ENCODE assay signal across 11 cellular contexts in the genomic region with DNA sequence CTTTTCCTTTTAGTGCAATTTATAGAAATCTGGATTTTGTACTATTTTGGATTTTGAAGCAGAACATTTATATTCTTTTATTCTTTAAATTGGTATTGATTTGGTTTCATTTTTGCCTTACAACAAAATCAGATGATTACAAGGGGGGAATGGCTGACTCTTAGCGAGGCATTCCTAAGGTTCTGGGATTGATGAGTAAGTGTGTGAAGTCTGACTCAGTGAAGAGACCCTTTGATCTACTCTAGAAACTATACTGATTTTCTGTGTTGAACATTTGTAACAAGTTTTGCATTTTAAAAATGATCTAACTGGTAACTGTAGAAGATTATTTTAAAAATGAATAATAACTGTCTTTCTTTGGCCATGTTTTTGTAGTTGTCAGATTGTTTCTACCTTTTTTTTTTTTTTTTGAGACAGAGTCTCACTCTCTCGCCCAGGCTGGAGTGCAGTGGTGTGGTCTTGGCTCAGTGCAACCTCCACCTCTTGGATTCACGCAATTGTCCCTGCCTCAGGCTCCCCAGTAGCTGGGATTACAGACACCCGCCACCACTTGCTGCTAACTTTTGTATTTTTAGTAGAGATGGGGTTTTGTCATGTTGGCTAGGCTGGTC. TPM values are rescaled to one million over a fixed set of nuclear protein-coding genes. Genes with fewer than 3 reads are reported as not detected.
A peak's percentile ranks its signal among the peaks of the same experiment; 100 is the strongest.
DNase-seq lines count a peak whose midpoint lies in the region; ATAC-seq and TF ChIP-seq lines count a peak whose summit lies in the region.
"Had no signal": no experiment of that assay in that cellular context is flagged by ENCODE, and none has a peak within 500 bp of the region (broad histone marks: within the 10 kb centered on the region; RNA-seq: fewer than 3 reads in every experiment).

No MANE protein-coding gene starts in this region.

- H3K27ac Mint-ChIP-seq in endodermal cell: no peak overlapping the region
- H3K27ac Mint-ChIP-seq: H9 had no signal

- ATAC-seq in foreskin keratinocyte (peak; percentile 85), GM19328 (IDR thresholded peaks at IDR 0.05; ENCODE audit: unreplicated experiment) (no peak), HG02852 (IDR thresholded peaks at IDR 0.05; ENCODE audit: unreplicated experiment) (no peak)

- H3K27me3 ChIP-seq in foreskin keratinocyte (no peaks in the 10 kb centered on the region), endodermal cell (ENCODE audit: control insufficient read depth, insufficient read depth, low read length, poor library complexity, severe bottlenecking) (no peaks in the 10 kb centered on the region)
- H3K27me3 ChIP-seq: spleen had no signal

- peak; percentile 27 for DNase-seq in stimulated activated CD4-positive, alpha-beta T cell treated with anti-CD3 and anti-CD28 coated beads, Interleukin-2, amount 100 ng/mL, for 4 hours (ENCODE audit: low read depth)
- DNase-seq in stimulated activated CD4-positive, alpha-beta T cell treated with anti-CD3 and anti-CD28 coated beads, Interleukin-4, amount 100 ng/mL, for 1 hour: no peak
- peak in 1 of 2 donors; percentile 65 for DNase-seq in foreskin keratinocyte
- DNase-seq in endodermal cell: no peak
- DNase-seq in GM19240 (ENCODE audit: insufficient read length, low spot score): no peak
- DNase-seq: H9, NCI-H446, spleen had no signal

- no peaks in the 10 kb centered on the region for H3K27me3 Mint-ChIP-seq in endodermal cell (ENCODE audit: insufficient read depth)

- no peak overlapping the region for H3K9ac ChIP-seq in endodermal cell (ENCODE audit: extremely low read depth, low read length, poor library complexity, severe bottlenecking)

- 90 to 94% methylated on average over 2 to 4 of the region's 4 CpGs for WGBS in endodermal cell (ENCODE audit: insufficient coverage in 1 of 2, insufficient read length in 1 of 2), 2 experiments

- H3K27ac ChIP-seq in VCaP (peak overlapping the region; percentile 40), foreskin keratinocyte (peak overlapping the region; percentile 2), endodermal cell (ENCODE audit: low read depth, low read length) (no peak overlapping the region)
- H3K27ac ChIP-seq: spleen had no signal

- H3K9me3 ChIP-seq in endodermal cell (ENCODE audit: control insufficient read depth, low read length): no peaks in the 10 kb centered on the region
- H3K9me3 ChIP-seq: spleen had no signal

- H3K4me1 ChIP-seq in foreskin keratinocyte: peaks cover 13% of the 10 kb centered on the region
- H3K4me1 ChIP-seq in endodermal cell (ENCODE audit: control insufficient read depth, insufficient read depth, low read length): no peaks in the 10 kb centered on the region

- H3K4me3 ChIP-seq in endodermal cell (ENCODE audit: low read length): no peak overlapping the region
- H3K4me3 ChIP-seq: spleen had no signal

- H3K36me3 ChIP-seq in endodermal cell (ENCODE audit: control insufficient read depth, insufficient read depth, low read length): no peaks in the 10 kb centered on the region

- no peaks in the 10 kb centered on the region for H3K36me3 Mint-ChIP-seq in endodermal cell (ENCODE audit: low read depth)

- H3K4me1 Mint-ChIP-seq in endodermal cell: no peaks in the 10 kb centered on the region

- no peak overlapping the region for H3K4me3 Mint-ChIP-seq in endodermal cell
- H3K4me3 Mint-ChIP-seq: H9 had no signal

- no peaks in the 10 kb centered on the region for H3K9me3 Mint-ChIP-seq in endodermal cell
- H3K9me3 Mint-ChIP-seq: H9 had no signal

- no peak for TF ChIP-seq CTCF in VCaP (conservative IDR thresholded peaks at IDR 0.05)
- TF ChIP-seq CTCF in foreskin keratinocyte (conservative IDR thresholded peaks at IDR 0.05): no peak
- no peak for TF ChIP-seq CTCF in endodermal cell (conservative IDR thresholded peaks at IDR 0.05)

RNA-seq across cellular contexts. Expression of a gene that starts 48.7 kb away (rescaled TPM):
- total RNA-seq in foreskin keratinocyte: 15.9 and 16.9 TPM in 2 replicates
- 13.3 and 16.0 TPM in 2 replicates for polyA plus RNA-seq in foreskin keratinocyte
- 10 to 100 TPM; 14.0 to 19.7 TPM for total RNA-seq in endodermal cell
- 15.0 TPM for polyA plus RNA-seq in endodermal cell (2013, experiment 1 of 2)
- polyA plus RNA-seq in endodermal cell (2013, experiment 2 of 2): 11.7 TPM
